ENCODE assay signal across 8 cellular contexts in genomic region chr1:35807614-35808375, GRCh38. TPM values are rescaled to one million over a fixed set of nuclear protein-coding genes. Genes with fewer than 3 reads are reported as not detected.
DNase-seq lines count a peak whose midpoint lies in the region; ATAC-seq and TF ChIP-seq lines count a peak whose summit lies in the region.

Gene AGO4, plus strand, starts transcription at chr1:35808016. Its CDS starts 401 bp downstream, at chr1:35808417.

- H3K27ac ChIP-seq in BLaER1 (peak within 1 kb of the TSS; percentile 96), GM23338 (ENCODE audit: low read depth) (peak within 1 kb of the TSS; percentile 27; the same call in 1 of the 2 replicates), mucosa of rectum (ENCODE audit: low read depth in 2 of 2, low read length in 2 of 2) (peak within 1 kb of the TSS; percentile 61 to 77), subcutaneous abdominal adipose tissue (ENCODE audit: low read depth, low read length) (peak within 1 kb of the TSS; percentile 82)

- H4K20me1 ChIP-seq in BLaER1 (peaks cover 15% of the 10 kb centered on the region; the same call in 1 of the 2 replicates), GM23338 (replicated peaks; ENCODE audit: insufficient read depth) (peaks cover 7% of the 10 kb centered on the region)

- H3K4me3 ChIP-seq in BLaER1 (peak within 1 kb of the TSS; percentile 100), GM23338 (peak within 1 kb of the TSS; percentile 86), mucosa of rectum (ENCODE audit: low read length in 2 of 2) (peak within 1 kb of the TSS; percentile 77 to 85), subcutaneous abdominal adipose tissue (ENCODE audit: low read depth in 1 of 5, low read length in 5 of 5) (peak within 1 kb of the TSS; percentile 85 to 92 (median 90))

- H3K27me3 ChIP-seq in BLaER1 (no peaks in the 10 kb centered on the region), GM23338 (ENCODE audit: insufficient read depth) (0 out of 2 replicates have a peak, but pooled peaks cover 10% of the 10 kb centered on the region), mucosa of rectum (ENCODE audit: control insufficient read depth in 2 of 2, insufficient read depth in 2 of 2, low read length in 2 of 2) (no peaks in the 10 kb centered on the region), subcutaneous abdominal adipose tissue (ENCODE audit: control insufficient read depth in 5 of 5, insufficient read depth in 4 of 5, low read length in 5 of 5) (no peaks in the 10 kb centered on the region)

- peak within 1 kb of the TSS; percentile 76 for H3K27ac Mint-ChIP-seq in GM23338

- ATAC-seq in GM23338: peak; percentile 75
- no peak for ATAC-seq in HG03097 (IDR thresholded peaks at IDR 0.05; ENCODE audit: low FRiP score, unreplicated experiment)

- peaks cover 55% of the 10 kb centered on the region for H3K4me1 ChIP-seq in BLaER1
- H3K4me1 ChIP-seq in GM23338 (ENCODE audit: insufficient read depth): peaks cover 10% of the 10 kb centered on the region
- peaks cover 9 to 11% of the 10 kb centered on the region in 2 donors for H3K4me1 ChIP-seq in mucosa of rectum (ENCODE audit: control insufficient read depth in 2 of 2, insufficient read depth in 2 of 2, low read length in 2 of 2)
- H3K4me1 ChIP-seq in subcutaneous abdominal adipose tissue (ENCODE audit: control insufficient read depth in 5 of 5, insufficient read depth in 5 of 5, low read length in 5 of 5): peaks cover 11 to 40% (median 28%) of the 10 kb centered on the region in 5 donors

- no peaks in the 10 kb centered on the region for H3K36me3 Mint-ChIP-seq in GM23338 (ENCODE audit: low read depth)

- H2AFZ ChIP-seq in GM23338: peak within 1 kb of the TSS; percentile 100

- peaks cover 13% of the 10 kb centered on the region for H3K4me1 Mint-ChIP-seq in GM23338

- peaks cover 18% of the 10 kb centered on the region for H3F3A ChIP-seq in GM23338 (replicated peaks; ENCODE audit: low read depth)

- H3K36me3 ChIP-seq in BLaER1 (no peaks in the 10 kb centered on the region), GM23338 (ENCODE audit: insufficient read depth) (no peaks in the 10 kb centered on the region), mucosa of rectum (ENCODE audit: control insufficient read depth in 2 of 2, insufficient read depth in 2 of 2, low read length in 2 of 2) (no peaks in the 10 kb centered on the region), subcutaneous abdominal adipose tissue (ENCODE audit: control insufficient read depth in 5 of 5, insufficient read depth in 5 of 5, low read length in 5 of 5) (no peaks in the 10 kb centered on the region)

- peaks cover 24% of the 10 kb centered on the region for H3K27me3 Mint-ChIP-seq in GM23338 (ENCODE audit: insufficient read depth, low read depth, poor library complexity)

- H3K9ac ChIP-seq in BLaER1: peak within 1 kb of the TSS; percentile 98
- peak within 1 kb of the TSS; percentile 75 to 84 for H3K9ac ChIP-seq in mucosa of rectum (ENCODE audit: low read depth in 1 of 2, low read length in 2 of 2)
- H3K9ac ChIP-seq in subcutaneous abdominal adipose tissue (ENCODE audit: low read length in 5 of 5): peak within 1 kb of the TSS; percentile 74 to 96 (median 89)

- TF ChIP-seq CTCF in GM23338 (conservative IDR thresholded peaks at IDR 0.05; ENCODE audit: low read depth in 2 of 2): no peak

- H3K4me3 Mint-ChIP-seq in GM23338: peak within 1 kb of the TSS; percentile 94

- no peaks in the 10 kb centered on the region for H3K9me2 ChIP-seq in GM23338 (ENCODE audit: insufficient read depth)

- DNase-seq in GM23338 (ENCODE audit: low spot score) (peak; percentile 81), NCI-H526 treated with DMSO at 0.1 percent for 48 hours (lab: John Stamatoyannopoulos, UW) (peak; percentile 27), fibroblast of peridontal ligament (ENCODE audit: extremely low read depth) (peak; percentile 31)
- peak; percentile 27 for DNase-seq in activated T-helper 9 cell treated with anti-CD3 and anti-CD28 coated beads, Interleukin-2, amount 50 U/mL, for 16 hours (ENCODE audit: low read depth)

- no peaks in the 10 kb centered on the region for H3K9me3 Mint-ChIP-seq in GM23338

- no peaks in the 10 kb centered on the region; the same call in 1 of the 2 replicates for H3K79me2 ChIP-seq in GM23338 (replicated peaks; ENCODE audit: insufficient read depth)

- H3K4me2 ChIP-seq in BLaER1: peak within 1 kb of the TSS; percentile 87
- H3K4me2 ChIP-seq in GM23338: peak within 1 kb of the TSS; percentile 96

- no peaks in the 10 kb centered on the region for H3K9me3 ChIP-seq in BLaER1
- H3K9me3 ChIP-seq in mucosa of rectum (ENCODE audit: control insufficient read depth in 2 of 2, low read length in 2 of 2): no peaks in the 10 kb centered on the region
- no peaks in the 10 kb centered on the region for H3K9me3 ChIP-seq in subcutaneous abdominal adipose tissue (ENCODE audit: control insufficient read depth in 5 of 5, low read length in 5 of 5)

TF ChIP-seq in GM23338, 12 proteins besides CTCF, POLR2A, EP300 and RAD21:
- no peak for TF ChIP-seq EZH2phosphoT487 (IDR thresholded peaks at IDR 0.05; ENCODE audit: unreplicated experiment)
- TF ChIP-seq POLR2AphosphoS5 (IDR thresholded peaks at IDR 0.05; ENCODE audit: low read depth): peak; percentile 27; the same call in 1 of the 2 replicates
- TF ChIP-seq, protein P1, sequence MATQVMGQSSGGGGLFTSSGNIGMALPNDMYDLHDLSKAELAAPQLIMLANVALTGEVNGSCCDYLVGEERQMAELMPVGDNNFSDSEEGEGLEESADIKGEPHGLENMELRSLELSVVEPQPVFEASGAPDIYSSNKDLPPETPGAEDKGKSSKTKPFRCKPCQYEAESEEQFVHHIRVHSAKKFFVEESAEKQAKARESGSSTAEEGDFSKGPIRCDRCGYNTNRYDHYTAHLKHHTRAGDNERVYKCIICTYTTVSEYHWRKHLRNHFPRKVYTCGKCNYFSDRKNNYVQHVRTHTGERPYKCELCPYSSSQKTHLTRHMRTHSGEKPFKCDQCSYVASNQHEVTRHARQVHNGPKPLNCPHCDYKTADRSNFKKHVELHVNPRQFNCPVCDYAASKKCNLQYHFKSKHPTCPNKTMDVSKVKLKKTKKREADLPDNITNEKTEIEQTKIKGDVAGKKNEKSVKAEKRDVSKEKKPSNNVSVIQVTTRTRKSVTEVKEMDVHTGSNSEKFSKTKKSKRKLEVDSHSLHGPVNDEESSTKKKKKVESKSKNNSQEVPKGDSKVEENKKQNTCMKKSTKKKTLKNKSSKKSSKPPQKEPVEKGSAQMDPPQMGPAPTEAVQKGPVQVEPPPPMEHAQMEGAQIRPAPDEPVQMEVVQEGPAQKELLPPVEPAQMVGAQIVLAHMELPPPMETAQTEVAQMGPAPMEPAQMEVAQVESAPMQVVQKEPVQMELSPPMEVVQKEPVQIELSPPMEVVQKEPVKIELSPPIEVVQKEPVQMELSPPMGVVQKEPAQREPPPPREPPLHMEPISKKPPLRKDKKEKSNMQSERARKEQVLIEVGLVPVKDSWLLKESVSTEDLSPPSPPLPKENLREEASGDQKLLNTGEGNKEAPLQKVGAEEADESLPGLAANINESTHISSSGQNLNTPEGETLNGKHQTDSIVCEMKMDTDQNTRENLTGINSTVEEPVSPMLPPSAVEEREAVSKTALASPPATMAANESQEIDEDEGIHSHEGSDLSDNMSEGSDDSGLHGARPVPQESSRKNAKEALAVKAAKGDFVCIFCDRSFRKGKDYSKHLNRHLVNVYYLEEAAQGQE (IDR thresholded peaks at IDR 0.05; ENCODE audit: unreplicated experiment): no peak
- TF ChIP-seq CREB1 (CRISPR knock-in tag; IDR thresholded peaks at IDR 0.05; ENCODE audit: low read depth): no peak
TF ChIP-seq in GM23338: peak in this region for 1.

RNA-seq across cellular contexts. Expression of gene AGO4, which starts in this region (rescaled TPM):
- total RNA-seq in GM23338 (2014; rRNA removed; shearing (Covaris generic)): 6.8 and 9.7 TPM in 2 replicates
- polyA plus RNA-seq in GM23338 (2016; fragmentation: Nextera tagmentation; extraction: Ambion mirVana): 1.7 and 1.8 TPM in 2 replicates

Comparison
In these comparisons a context has a peak if more than half of its experiments do, and no peak if none do; other contexts are left out.
1. H3K27ac ChIP-seq: peak in every context shown above with its lines; median percentile 96 in BLaER1; 82 in subcutaneous abdominal adipose tissue; 69 in mucosa of rectum; 27 in GM23338.
2. DNase-seq: peak in every context shown above with its lines; median percentile 81 in GM23338; 31 in fibroblast of peridontal ligament; 27 in NCI-H526 treated with DMSO at 0.1 percent for 48 hours; 27 in activated T-helper 9 cell treated with anti-CD3 and anti-CD28 coated beads, Interleukin-2, amount 50 U/mL, for 16 hours.